ENCODE assay signal across 21 cellular contexts in genomic region chr5:180376511-180376910, GRCh38.
"Had no signal": no experiment of that assay in that cellular context is flagged by ENCODE, and none has a peak within 500 bp of the region (broad histone marks: within the 10 kb centered on the region; RNA-seq: fewer than 3 reads in every experiment).

No MANE protein-coding gene starts in this region.

- DNase-seq: colonic mucosa; dermis blood vessel endothelial cell; effector CD4-positive, alpha-beta T cell; endodermal cell; heart left ventricle; islet precursor cell; mammary epithelial cell; natural killer cell; nucleus accumbens; psoas muscle; retina; right lobe of liver; stimulated activated CD4-positive, alpha-beta T cell treated with anti-CD3 and anti-CD28 coated beads, Interleukin-4, amount 100 ng/mL, for 1 hour; stimulated activated CD8-positive, alpha-beta memory T cell treated with anti-CD3 and anti-CD28 coated beads, Interleukin-4, amount 100 ng/mL, for 48 hours; stimulated activated naive CD8-positive, alpha-beta T cell treated with anti-CD3 and anti-CD28 coated beads, Interleukin-15, Interleukin-2, amounts not matched to agents 100 U/mL and 50 U/mL, for 24 hours; tibial artery; upper lobe of left lung had no signal

- H3K9me3 ChIP-seq: colonic mucosa, heart left ventricle, psoas muscle, right lobe of liver, tibial artery, upper lobe of left lung, vagina had no signal

- H3K27me3 ChIP-seq: colonic mucosa, right lobe of liver, upper lobe of left lung, vagina had no signal

- H3K27ac ChIP-seq: colonic mucosa, heart left ventricle, parathyroid adenoma, psoas muscle, right lobe of liver, tibial artery, upper lobe of left lung, vagina had no signal

- H3K36me3 ChIP-seq: colonic mucosa, heart left ventricle, right lobe of liver, tibial artery, upper lobe of left lung, vagina had no signal

- H3K4me3 ChIP-seq: colonic mucosa, heart left ventricle, psoas muscle, right lobe of liver, tibial artery, upper lobe of left lung, vagina had no signal

- H3K4me1 ChIP-seq: colonic mucosa, heart left ventricle, parathyroid adenoma, psoas muscle, right lobe of liver, upper lobe of left lung, vagina had no signal

- H2AFZ ChIP-seq: parathyroid adenoma had no signal

- H3K79me2 ChIP-seq: parathyroid adenoma had no signal

- ATAC-seq: heart left ventricle; left lobe of liver; natural killer cell; psoas muscle; right lobe of liver; stimulated activated effector memory CD8-positive, alpha-beta T cell treated with anti-CD3 and anti-CD28 coated beads, Interleukin-12 subunit alpha, Interleukin-12 subunit beta, amount 100 ng/mL, for 72 hours; stimulated activated naive CD8-positive, alpha-beta T cell treated with anti-CD3 and anti-CD28 coated beads, Interleukin-15, Interleukin-2, amounts not matched to agents 100 U/mL and 50 U/mL, for 24 hours had no signal
